Comparison of ENCODE assay signal across 28 cellular contexts in genomic region chr13:30032263-30032662, GRCh38.
DNase-seq lines count a peak whose midpoint lies in the region; ATAC-seq, FAIRE-seq and TF ChIP-seq lines count a peak whose summit lies in the region.
"Had no signal": no experiment of that assay in that cellular context is flagged by ENCODE, and none has a peak within 500 bp of the region (broad histone marks: within the 10 kb centered on the region; RNA-seq: fewer than 3 reads in every experiment).

No MANE protein-coding gene starts in this region.

- H3K4me3 Mint-ChIP-seq in endodermal cell: no peak overlapping the region
- H3K4me3 Mint-ChIP-seq: CD14-positive monocyte; CD4-positive, alpha-beta T cell; CD8-positive, alpha-beta memory T cell; GM23338; HFFc6 had no signal

- no peak for DNase-seq in HepG2 (ENCODE audit: low spot score)
- DNase-seq in right lobe of liver: no peak
- DNase-seq in endodermal cell: peak; percentile 9
- DNase-seq in neuronal stem cell (ENCODE audit: low spot score): no peak
- DNase-seq in urothelium cell line (ENCODE audit: low spot score): no peak
- no peak for DNase-seq in kidney glomerular epithelial cell (lab: John Stamatoyannopoulos, UW)
- DNase-seq: 8988T; ACHN; AML-193; BE2C; CD4-positive, alpha-beta T cell; CD8-positive, alpha-beta memory T cell; DMS 273 treated with DMSO at 0.1 percent for 48 hours; DMS79; EL; GDM1; HFFc6 had no signal

- H3K9me3 Mint-ChIP-seq in endodermal cell: no peaks in the 10 kb centered on the region
- H3K9me3 Mint-ChIP-seq: CD4-positive, alpha-beta T cell; CD8-positive, alpha-beta memory T cell; GM23338; HFFc6 had no signal

- ATAC-seq in HepG2 (no peak), right lobe of liver (no peak), HG03354 (IDR thresholded peaks at IDR 0.05; ENCODE audit: poor library complexity, severe bottlenecking, unreplicated experiment) (no peak), GM21717 (IDR thresholded peaks at IDR 0.05; ENCODE audit: unreplicated experiment) (no peak)
- ATAC-seq: A549, GM12878, GM23338 had no signal

- H3K18ac ChIP-seq in neuronal stem cell (ENCODE audit: low read length): peak overlapping the region; percentile 68

- no peak overlapping the region for H2AFZ ChIP-seq in HepG2 (ENCODE audit: low read length)
- no peak overlapping the region for H2AFZ ChIP-seq in neuronal stem cell (ENCODE audit: low read length)
- H2AFZ ChIP-seq: GM23338 had no signal

- H3K9me3 ChIP-seq in HepG2 (ENCODE audit: low read length) (no peaks in the 10 kb centered on the region), right lobe of liver (no peaks in the 10 kb centered on the region), endodermal cell (ENCODE audit: control insufficient read depth, low read length) (no peaks in the 10 kb centered on the region), neuronal stem cell (replicated peaks in 1 of 2; ENCODE audit: control insufficient read depth in 2 of 2, insufficient read depth in 1 of 2, low read depth in 1 of 2, low read length in 2 of 2) (no peaks in the 10 kb centered on the region)
- H3K9me3 ChIP-seq: A549; BE2C; BLaER1 treated with 17β-estradiol and CSF1 and Interleukin-3, amounts not matched to agents 10 nM and 100 nM; HAP-1 had no signal

- H3K27me3 ChIP-seq in HepG2 (ENCODE audit: control insufficient read depth in 1 of 2, insufficient read depth in 2 of 2, low read length in 2 of 2) (peaks cover 0 to 6% of the 10 kb centered on the region in 2 experiments; a peak in 2 of 5 replicates), right lobe of liver (no peaks in the 10 kb centered on the region), endodermal cell (ENCODE audit: control insufficient read depth, insufficient read depth, low read length, poor library complexity, severe bottlenecking) (no peaks in the 10 kb centered on the region), neuronal stem cell (ENCODE audit: control insufficient read depth in 3 of 3, insufficient read depth in 3 of 3, low read depth in 1 of 3, low read length in 3 of 3) (peaks cover 0 to 4% (median 3%) of the 10 kb centered on the region in 3 experiments)
- H3K27me3 ChIP-seq: BE2C; BLaER1 treated with 17β-estradiol and CSF1 and Interleukin-3, amounts not matched to agents 10 nM and 100 nM had no signal

- no peaks in the 10 kb centered on the region for H3K27me3 Mint-ChIP-seq in endodermal cell (ENCODE audit: insufficient read depth)
- H3K27me3 Mint-ChIP-seq: CD4-positive, alpha-beta T cell had no signal

- no peak overlapping the region for H2BK5ac ChIP-seq in neuronal stem cell (ENCODE audit: low read length)

- no peak overlapping the region for H3K4ac ChIP-seq in neuronal stem cell (ENCODE audit: low read length)

- H3K9ac ChIP-seq in HepG2 (ENCODE audit: insufficient read depth, low read depth, low read length): no peak overlapping the region
- no peak overlapping the region for H3K9ac ChIP-seq in endodermal cell (ENCODE audit: extremely low read depth, low read length, poor library complexity, severe bottlenecking)
- peak overlapping the region; percentile 82 for H3K9ac ChIP-seq in neuronal stem cell (ENCODE audit: low read depth, low read length, poor library complexity)
- H3K9ac ChIP-seq: BLaER1 treated with 17β-estradiol and CSF1 and Interleukin-3, amounts not matched to agents 10 nM and 100 nM had no signal

- no peak overlapping the region for H2BK15ac ChIP-seq in neuronal stem cell (ENCODE audit: low read length)

- peaks cover 24% of the 10 kb centered on the region for H3K4me1 Mint-ChIP-seq in endodermal cell
- H3K4me1 Mint-ChIP-seq: CD8-positive, alpha-beta memory T cell had no signal

- POLR2A ChIA-PET in HepG2 (lab: Yijun Ruan, JAX): no interaction called here

- no peak for TF ChIP-seq EP300 in HepG2 (IDR thresholded peaks at IDR 0.05; ENCODE audit: low read depth in 2 of 2, low read length in 2 of 2)
- TF ChIP-seq EP300 in HepG2 (CRISPR knock-in tag; IDR thresholded peaks at IDR 0.05; ENCODE audit: borderline replicate concordance): no peak

- TF ChIP-seq CTCF in HepG2 (CRISPR knock-in tag; IDR thresholded peaks at IDR 0.05): no peak
- TF ChIP-seq CTCF in right lobe of liver (IDR thresholded peaks at IDR 0.05): no peak
- no peak for TF ChIP-seq CTCF in endodermal cell (conservative IDR thresholded peaks at IDR 0.05)

- H4K8ac ChIP-seq in neuronal stem cell (ENCODE audit: low read depth, low read length): no peak overlapping the region

- no peak overlapping the region for H3K14ac ChIP-seq in neuronal stem cell (ENCODE audit: low read length)

- H3K4me3 ChIP-seq in HepG2 (replicated peaks in 1 of 3; ENCODE audit: insufficient read depth in 1 of 3, low read depth in 2 of 3, low read length in 3 of 3): no peak overlapping the region
- H3K4me3 ChIP-seq in right lobe of liver: no peak overlapping the region
- H3K4me3 ChIP-seq in endodermal cell (ENCODE audit: low read length): no peak overlapping the region
- peak overlapping the region in 1 of 2 donors; percentile 66 for H3K4me3 ChIP-seq in neuronal stem cell (ENCODE audit: low read length in 2 of 2)
- H3K4me3 ChIP-seq: A549; BLaER1 treated with 17β-estradiol and CSF1 and Interleukin-3, amounts not matched to agents 10 nM and 100 nM; GM12878; GM23338; HAP-1 had no signal

- H3K4me2 ChIP-seq in HepG2 (ENCODE audit: low read depth, low read length) (no peak overlapping the region), neuronal stem cell (ENCODE audit: insufficient read depth, low read length, poor library complexity, severe bottlenecking) (no peak overlapping the region)
- H3K4me2 ChIP-seq: A549, GM23338 had no signal

- FAIRE-seq in HepG2 (lab: Jason Lieb, UNC): no peak
- peak; percentile 86 for FAIRE-seq in urothelium cell line (lab: Jason Lieb, UNC)
- FAIRE-seq: A549, D721Med, GM12878, GM19239, H54 had no signal

- H3K27ac ChIP-seq in HepG2 (ENCODE audit: extremely low read length, insufficient read depth, low read length) (no peak overlapping the region), right lobe of liver (no peak overlapping the region), endodermal cell (ENCODE audit: low read depth, low read length) (no peak overlapping the region), neuronal stem cell (replicated peaks; ENCODE audit: low read length) (no peak overlapping the region)
- H3K27ac ChIP-seq: A549; BLaER1 treated with 17β-estradiol and CSF1 and Interleukin-3, amounts not matched to agents 10 nM and 100 nM had no signal

- in situ Hi-C loops in HepG2 (cut with HindIII; ENCODE audit: extremely low pct_ligation_motif_present, low pct_unique_long_range_greater_than_20kb): no loop called here

- peaks cover 10% of the 10 kb centered on the region for H3K4me1 ChIP-seq in HepG2 (ENCODE audit: insufficient read depth, low read length)
- H3K4me1 ChIP-seq in right lobe of liver: no peaks in the 10 kb centered on the region
- peaks cover 3% of the 10 kb centered on the region for H3K4me1 ChIP-seq in endodermal cell (ENCODE audit: control insufficient read depth, insufficient read depth, low read length)
- H3K4me1 ChIP-seq in neuronal stem cell (ENCODE audit: control insufficient read depth in 2 of 2, insufficient read depth in 1 of 2, low read depth in 1 of 2, low read length in 2 of 2): peaks cover 0 to 4% of the 10 kb centered on the region in 2 donors
- H3K4me1 ChIP-seq: BE2C, HAP-1 had no signal

- H4K91ac ChIP-seq in neuronal stem cell (ENCODE audit: low read depth, low read length, poor library complexity): peak overlapping the region; percentile 13

- no peaks in the 10 kb centered on the region for H3K79me2 ChIP-seq in HepG2 (ENCODE audit: insufficient read depth, low read length)

- H2BK12ac ChIP-seq in neuronal stem cell (ENCODE audit: low read length): no peak overlapping the region

- intact Hi-C loops in HepG2 (cut with micrococcal nuclease; ENCODE audit: unreplicated experiment): no loop called here
- intact Hi-C loops in right lobe of liver (cut with DNase I): no loop called here

- TF ChIP-seq POLR2A in HepG2 (IDR thresholded peaks at IDR 0.05; ENCODE audit: insufficient read depth in 1 of 2, low read depth in 2 of 2, low read length in 2 of 2) (no peak), right lobe of liver (IDR thresholded peaks at IDR 0.05) (no peak)

- no peak overlapping the region for H2BK120ac ChIP-seq in neuronal stem cell (ENCODE audit: low read depth, low read length)

- no peaks in the 10 kb centered on the region for H3K79me1 ChIP-seq in neuronal stem cell (ENCODE audit: low read depth, low read length)

- WGBS in HepG2 (ENCODE audit: low lambda C conversion rate): 45% methylated on average over 4 of the region's 4 CpGs
- 77% methylated on average over 3 of the region's 4 CpGs for WGBS in right lobe of liver (ENCODE audit: insufficient coverage, low coverage, low lambda C conversion rate, missing lambda C conversion rate)
- WGBS in endodermal cell (ENCODE audit: insufficient coverage in 1 of 2, insufficient read length in 1 of 2), 2 experiments: 92% methylated on average over 2 to 4 of the region's 4 CpGs
- no CpG with 5 or more reads among the region's 4 CpGs for WGBS in neuronal stem cell (ENCODE audit: extremely low coverage in 2 of 2, insufficient read length in 2 of 2, insufficient replicate concordance in 1 of 2), 2 donors

- no peaks in the 10 kb centered on the region for H4K20me1 ChIP-seq in HepG2 (ENCODE audit: insufficient read depth, low read length)
- H4K20me1 ChIP-seq: BLaER1 treated with 17β-estradiol and CSF1 and Interleukin-3, amounts not matched to agents 10 nM and 100 nM had no signal

- no TSS peak for BruUV-seq in HepG2 (replicated peaks; lab: Mats Ljungman, UMichigan)

- TF ChIP-seq RAD21 in HepG2 (CRISPR knock-in tag; IDR thresholded peaks at IDR 0.05): no peak

- H3K36me3 ChIP-seq in HepG2 (replicated peaks in 1 of 2; ENCODE audit: control insufficient read depth in 1 of 2, insufficient read depth in 2 of 2, low read length in 2 of 2): no peaks in the 10 kb centered on the region
- no peaks in the 10 kb centered on the region for H3K36me3 ChIP-seq in right lobe of liver
- H3K36me3 ChIP-seq in endodermal cell (ENCODE audit: control insufficient read depth, insufficient read depth, low read length): no peaks in the 10 kb centered on the region
- no peaks in the 10 kb centered on the region for H3K36me3 ChIP-seq in neuronal stem cell (replicated peaks in 1 of 2; ENCODE audit: control insufficient read depth in 2 of 2, insufficient read depth in 2 of 2, low read length in 2 of 2)
- H3K36me3 ChIP-seq: BE2C; BLaER1 treated with 17β-estradiol and CSF1 and Interleukin-3, amounts not matched to agents 10 nM and 100 nM; HAP-1 had no signal

- no peaks in the 10 kb centered on the region for H3K36me3 Mint-ChIP-seq in endodermal cell (ENCODE audit: low read depth)
- H3K36me3 Mint-ChIP-seq: CD14-positive monocyte; CD8-positive, alpha-beta memory T cell had no signal

- no peak overlapping the region for H2AK5ac ChIP-seq in neuronal stem cell (ENCODE audit: low read depth, low read length)

- CTCF ChIA-PET in HepG2 (lab: Yijun Ruan, JAX; ENCODE audit: low intra/inter-chr PET ratio, low total read pairs): no interaction called here

- no peak overlapping the region for H3K23ac ChIP-seq in neuronal stem cell (ENCODE audit: low read depth, low read length, poor library complexity)

- H3K27ac Mint-ChIP-seq in endodermal cell: no peak overlapping the region
- H3K27ac Mint-ChIP-seq: CD14-positive monocyte; CD4-positive, alpha-beta T cell; CD8-positive, alpha-beta memory T cell; GM23338 had no signal

TF ChIP-seq in HepG2, 621 proteins besides CTCF, POLR2A, EP300 and RAD21 (continues in another document):
- no peak for TF ChIP-seq ZNF235 (CRISPR knock-in tag; IDR thresholded peaks at IDR 0.05; ENCODE audit: borderline replicate concordance)
- no peak for TF ChIP-seq ZNF672 (CRISPR knock-in tag; IDR thresholded peaks at IDR 0.05)
